Comparison of ENCODE assay signal across 19 cellular contexts in the genomic region with DNA sequence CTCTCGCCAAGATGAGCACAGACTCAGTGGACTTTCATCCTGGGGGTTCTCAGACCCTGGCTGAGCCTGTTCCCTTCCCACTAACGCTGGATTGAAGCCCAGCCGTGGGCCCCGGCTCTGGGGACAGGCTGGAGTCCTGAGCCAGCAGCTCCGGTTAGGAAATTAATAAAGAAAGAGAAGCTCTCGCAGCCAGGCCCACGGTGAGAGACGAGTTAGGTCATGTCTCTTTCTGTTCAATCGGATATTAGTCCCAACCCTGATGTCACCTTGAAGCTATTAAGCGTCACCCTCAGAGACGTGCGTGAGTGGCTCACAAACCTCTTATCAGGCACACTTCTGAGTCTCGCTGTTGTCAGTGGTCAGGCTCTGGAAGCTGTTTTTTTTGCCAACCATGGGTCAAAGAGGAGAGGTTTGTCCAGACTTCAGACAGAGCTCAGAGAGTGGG. TPM values are rescaled to one million over a fixed set of nuclear protein-coding genes. Genes with fewer than 3 reads are reported as not detected.
DNase-seq lines count a peak whose midpoint lies in the region; ATAC-seq and TF ChIP-seq lines count a peak whose summit lies in the region.
"Had no signal": no experiment of that assay in that cellular context is flagged by ENCODE, and none has a peak within 500 bp of the region (broad histone marks: within the 10 kb centered on the region; RNA-seq: fewer than 3 reads in every experiment).

No MANE protein-coding gene starts in this region.

- H3K36me3 ChIP-seq in breast epithelium (no peaks in the 10 kb centered on the region), cardiac muscle cell (no peaks in the 10 kb centered on the region), muscle layer of colon (ENCODE audit: insufficient read depth, low read length) (no peaks in the 10 kb centered on the region)
- H3K36me3 ChIP-seq: HAP-1, upper lobe of right lung had no signal

- H3K9me3 ChIP-seq in breast epithelium = no peaks in the 10 kb centered on the region
- no peaks in the 10 kb centered on the region for H3K9me3 ChIP-seq in cardiac muscle cell (ENCODE audit: low read depth)
- no peaks in the 10 kb centered on the region for H3K9me3 ChIP-seq in muscle layer of colon (ENCODE audit: low read length)
- H3K9me3 ChIP-seq: HAP-1, upper lobe of right lung had no signal

- intact Hi-C loops in breast epithelium (cut with DNase I; ENCODE audit: low total_unique reads) = no loop called here
- intact Hi-C loops in MCF 10A (cut with micrococcal nuclease) = no loop called here

- H3K27ac Mint-ChIP-seq in MCF 10A (ENCODE audit: low read depth, unreplicated experiment) (no peak overlapping the region), progenitor cell of endocrine pancreas (no peak overlapping the region)
- H3K27ac Mint-ChIP-seq in activated CD4-positive, alpha-beta T cell treated with anti-CD3 and anti-CD28 coated beads, Interleukin-2, amount 10 ng/mL, durations not matched to agents 7 days and 5 days = no peak overlapping the region
- H3K27ac Mint-ChIP-seq: activated naive CD8-positive, alpha-beta T cell treated with anti-CD3 and anti-CD28 coated beads, Interleukin-2, amount 50 U/mL, for 24 hours; stimulated activated effector memory CD8-positive, alpha-beta T cell treated with anti-CD3 and anti-CD28 coated beads, Interleukin-12 subunit alpha, Interleukin-12 subunit beta, amount 100 ng/mL, for 72 hours had no signal

- no peaks in the 10 kb centered on the region for H3K4me1 Mint-ChIP-seq in MCF 10A (ENCODE audit: insufficient read depth, unreplicated experiment)
- H3K4me1 Mint-ChIP-seq in activated CD4-positive, alpha-beta T cell treated with anti-CD3 and anti-CD28 coated beads, Interleukin-2, amount 10 ng/mL, durations not matched to agents 7 days and 5 days = no peaks in the 10 kb centered on the region
- peaks cover 16% of the 10 kb centered on the region for H3K4me1 Mint-ChIP-seq in progenitor cell of endocrine pancreas (ENCODE audit: low read depth)
- H3K4me1 Mint-ChIP-seq: activated naive CD8-positive, alpha-beta T cell treated with anti-CD3 and anti-CD28 coated beads, Interleukin-2, amount 50 U/mL, for 24 hours; stimulated activated effector memory CD8-positive, alpha-beta T cell treated with anti-CD3 and anti-CD28 coated beads, Interleukin-12 subunit alpha, Interleukin-12 subunit beta, amount 100 ng/mL, for 72 hours had no signal

- H3K27me3 ChIP-seq in breast epithelium (no peaks in the 10 kb centered on the region), cardiac muscle cell (no peaks in the 10 kb centered on the region), muscle layer of colon (ENCODE audit: control insufficient read depth in 1 of 2, insufficient read depth in 2 of 2, low read length in 2 of 2) (no peaks in the 10 kb centered on the region)
- H3K27me3 ChIP-seq: upper lobe of right lung had no signal

- CTCF ChIA-PET in MCF 10A (lab: Yijun Ruan, JAX) = interaction anchor here (0.6 to 1.0 kb wide), 4 partner anchors 47 to 126 kb away, joined by 3 to 4 read pairs (median 4); no protein-coding TSS in a partner anchor
- CTCF ChIA-PET in activated CD4-positive, alpha-beta T cell treated with anti-CD3 and anti-CD28 coated beads, Interleukin-2, amount 10 ng/mL, durations not matched to agents 7 days and 5 days (lab: Charles Lee) = interaction anchor here (0.5 to 1.2 kb wide), 2 partner anchors 14 to 235 kb away, joined by 5 read pairs; no protein-coding TSS in a partner anchor

- ATAC-seq in GM21825 (IDR thresholded peaks at IDR 0.05; ENCODE audit: unreplicated experiment) = no peak
- ATAC-seq: activated naive CD8-positive, alpha-beta T cell treated with anti-CD3 and anti-CD28 coated beads, Interleukin-2, amount 50 U/mL, for 24 hours; stimulated activated effector memory CD8-positive, alpha-beta T cell treated with anti-CD3 and anti-CD28 coated beads, Interleukin-12 subunit alpha, Interleukin-12 subunit beta, amount 100 ng/mL, for 72 hours; upper lobe of right lung had no signal

- DNase-seq in breast epithelium (ENCODE audit: low spot score in 2 of 2) (peak in 1 of 2 donors; percentile 47), MCF 10A (ENCODE audit: unreplicated experiment) (no peak), cardiac muscle cell (ENCODE audit: low read depth in 1 of 2, low spot score in 1 of 2) (peak; percentile 48 to 58), progenitor cell of endocrine pancreas (ENCODE audit: low spot score, unreplicated experiment) (no peak)
- no peak for DNase-seq in activated CD4-positive, alpha-beta T cell treated with anti-CD3 and anti-CD28 coated beads for 4 hours
- DNase-seq in activated CD4-positive, alpha-beta T cell treated with anti-CD3 and anti-CD28 coated beads, Interleukin-2, amount 10 ng/mL, durations not matched to agents 7 days and 5 days = no peak
- DNase-seq: activated CD4-positive, alpha-beta T cell treated with anti-CD3 and anti-CD28 coated beads for 48 hours; activated naive CD8-positive, alpha-beta T cell treated with anti-CD3 and anti-CD28 coated beads, Interleukin-2, amount 50 U/mL, for 24 hours; activated T-cell treated with anti-CD3 and anti-CD28 coated beads, Interleukin-2, amount 50 U/mL, for 1 hour; DMS79 treated with DMSO at 0.1 percent for 48 hours; NCI-H146; NCI-H510A treated with DMSO at 0.1 percent for 48 hours; upper lobe of right lung had no signal

- no peak overlapping the region for H3K9ac ChIP-seq in muscle layer of colon (ENCODE audit: low read length)

- TF ChIP-seq CTCF in breast epithelium (IDR thresholded peaks at IDR 0.05) = no peak
- TF ChIP-seq CTCF in MCF 10A (IDR thresholded peaks at IDR 0.05; ENCODE audit: unreplicated experiment) = no peak
- no peak for TF ChIP-seq CTCF in cardiac muscle cell (IDR thresholded peaks at IDR 0.05; ENCODE audit: low read depth, low read length)
- TF ChIP-seq CTCF in progenitor cell of endocrine pancreas (IDR thresholded peaks at IDR 0.05; ENCODE audit: unreplicated experiment) = no peak

- POLR2A ChIA-PET in MCF 10A (lab: Yijun Ruan, JAX) = interaction anchor here (0.8 kb wide), 1 partner anchor 20 kb away, joined by 3 read pairs; no protein-coding TSS in a partner anchor
- POLR2A ChIA-PET in activated CD4-positive, alpha-beta T cell treated with anti-CD3 and anti-CD28 coated beads, Interleukin-2, amount 10 ng/mL, durations not matched to agents 7 days and 5 days (lab: Charles Lee) = no interaction called here

- BruUV-seq in MCF 10A (replicated peaks; lab: Mats Ljungman, UMichigan) = no TSS peak

- H3K27ac ChIP-seq in breast epithelium = peak overlapping the region; percentile 41 to 86
- H3K27ac ChIP-seq in cardiac muscle cell = peak overlapping the region; percentile 68
- H3K27ac ChIP-seq in muscle layer of colon (ENCODE audit: low read depth, low read length) = peak overlapping the region; percentile 21
- H3K27ac ChIP-seq: upper lobe of right lung had no signal

- H3K4me1 ChIP-seq in breast epithelium (no peaks in the 10 kb centered on the region), cardiac muscle cell (ENCODE audit: low read depth) (peaks cover 29% of the 10 kb centered on the region), muscle layer of colon (ENCODE audit: insufficient read depth, low read length) (peaks cover 12% of the 10 kb centered on the region)
- H3K4me1 ChIP-seq: HAP-1, upper lobe of right lung had no signal

- H3K4me3 Mint-ChIP-seq in MCF 10A (ENCODE audit: unreplicated experiment) (no peak overlapping the region), progenitor cell of endocrine pancreas (ENCODE audit: low read depth) (no peak overlapping the region)
- no peak overlapping the region for H3K4me3 Mint-ChIP-seq in activated CD4-positive, alpha-beta T cell treated with anti-CD3 and anti-CD28 coated beads, Interleukin-2, amount 10 ng/mL, durations not matched to agents 7 days and 5 days
- H3K4me3 Mint-ChIP-seq: activated naive CD8-positive, alpha-beta T cell treated with anti-CD3 and anti-CD28 coated beads, Interleukin-2, amount 50 U/mL, for 24 hours; stimulated activated effector memory CD8-positive, alpha-beta T cell treated with anti-CD3 and anti-CD28 coated beads, Interleukin-12 subunit alpha, Interleukin-12 subunit beta, amount 100 ng/mL, for 72 hours had no signal

- H3K27me3 Mint-ChIP-seq in MCF 10A (ENCODE audit: insufficient read depth, unreplicated experiment) (peaks cover 20% of the 10 kb centered on the region), progenitor cell of endocrine pancreas (peaks cover 7% of the 10 kb centered on the region)
- peaks cover 2% of the 10 kb centered on the region for H3K27me3 Mint-ChIP-seq in activated CD4-positive, alpha-beta T cell treated with anti-CD3 and anti-CD28 coated beads, Interleukin-2, amount 10 ng/mL, durations not matched to agents 7 days and 5 days

- no peak for TF ChIP-seq POLR2A in breast epithelium (IDR thresholded peaks at IDR 0.05)

- H3K9me3 Mint-ChIP-seq in MCF 10A (ENCODE audit: unreplicated experiment) (no peaks in the 10 kb centered on the region), progenitor cell of endocrine pancreas (ENCODE audit: low read depth) (no peaks in the 10 kb centered on the region)
- no peaks in the 10 kb centered on the region for H3K9me3 Mint-ChIP-seq in activated CD4-positive, alpha-beta T cell treated with anti-CD3 and anti-CD28 coated beads, Interleukin-2, amount 10 ng/mL, durations not matched to agents 7 days and 5 days
- H3K9me3 Mint-ChIP-seq: activated naive CD8-positive, alpha-beta T cell treated with anti-CD3 and anti-CD28 coated beads, Interleukin-2, amount 50 U/mL, for 24 hours; stimulated activated effector memory CD8-positive, alpha-beta T cell treated with anti-CD3 and anti-CD28 coated beads, Interleukin-12 subunit alpha, Interleukin-12 subunit beta, amount 100 ng/mL, for 72 hours had no signal

- H3K4me3 ChIP-seq in breast epithelium = peak overlapping the region in 1 of 3 donors; percentile 35
- no peak overlapping the region for H3K4me3 ChIP-seq in cardiac muscle cell
- H3K4me3 ChIP-seq in muscle layer of colon (ENCODE audit: low read depth in 1 of 2, low read length in 2 of 2) = no peak overlapping the region
- H3K4me3 ChIP-seq: HAP-1, upper lobe of right lung had no signal

- H3K36me3 Mint-ChIP-seq in MCF 10A (ENCODE audit: insufficient read depth, unreplicated experiment) = no peaks in the 10 kb centered on the region
- no peaks in the 10 kb centered on the region for H3K36me3 Mint-ChIP-seq in activated CD4-positive, alpha-beta T cell treated with anti-CD3 and anti-CD28 coated beads, Interleukin-2, amount 10 ng/mL, durations not matched to agents 7 days and 5 days (ENCODE audit: low read depth)
- no peaks in the 10 kb centered on the region for H3K36me3 Mint-ChIP-seq in progenitor cell of endocrine pancreas (ENCODE audit: insufficient read depth)
- H3K36me3 Mint-ChIP-seq: stimulated activated effector memory CD8-positive, alpha-beta T cell treated with anti-CD3 and anti-CD28 coated beads, Interleukin-12 subunit alpha, Interleukin-12 subunit beta, amount 100 ng/mL, for 72 hours had no signal

RNA-seq across cellular contexts. Expression of gene MEOX1, which starts 27.0 kb away (rescaled TPM):
- 10 to 100 TPM in 2 of 3 donors, 1 to 10 TPM in 1; 2.6 to 11.0 (median 10.5) TPM for total RNA-seq in breast epithelium
- total RNA-seq in MCF 10A (2022) = not detected in 2 replicates
- total RNA-seq in cardiac muscle cell = 0.07 and 1.0 TPM in 2 replicates
- polyA plus RNA-seq in cardiac muscle cell = 0.32 TPM in 1 of 2 replicates, not detected in the other
- total RNA-seq in activated CD4-positive, alpha-beta T cell treated with anti-CD3 and anti-CD28 coated beads, Interleukin-2, amount 10 ng/mL, durations not matched to agents 7 days and 5 days = 1 to 10 TPM; 5.1 to 6.6 TPM
- total RNA-seq in progenitor cell of endocrine pancreas = 1.1 and 1.2 TPM in 2 replicates
- total RNA-seq: A172, renal cortical epithelial cell had no signal

Comparison
In these comparisons a context has a peak if more than half of its experiments do, and no peak if none do; other contexts are left out.
1. DNase-seq: peak in cardiac muscle cell (2 of 2); none in MCF 10A (single experiment), activated CD4-positive, alpha-beta T cell treated with anti-CD3 and anti-CD28 coated beads for 4 hours (0 of 2), activated CD4-positive, alpha-beta T cell treated with anti-CD3 and anti-CD28 coated beads, Interleukin-2, amount 10 ng/mL, durations not matched to agents 7 days and 5 days (single experiment) and progenitor cell of endocrine pancreas (single experiment).
2. Peak in every context shown above with its lines, with median percentiles within 50 percentile points of each other: H3K27ac ChIP-seq.